In the genomic region with DNA sequence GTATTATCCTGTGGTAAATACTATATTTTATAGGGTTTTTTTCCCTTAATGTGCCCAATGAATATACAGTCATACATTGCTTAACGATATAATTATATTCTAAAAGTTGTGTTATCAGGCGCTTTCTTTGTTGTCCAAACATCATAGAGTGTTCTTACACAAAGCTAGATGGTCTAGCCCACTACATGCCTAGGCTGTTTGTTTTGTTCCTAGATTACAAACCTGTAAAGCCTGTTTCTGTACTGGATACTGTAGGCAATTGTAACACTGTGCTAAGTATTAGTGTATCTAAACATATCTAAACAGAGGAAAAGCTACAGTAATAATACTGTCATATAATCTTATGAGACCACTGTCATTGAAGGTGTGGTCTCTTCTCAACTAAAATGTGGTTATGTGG, we compare ENCODE assay signal across 19 cellular contexts.
"Had no signal": no experiment of that assay in that cellular context is flagged by ENCODE, and none has a peak within 500 bp of the region (broad histone marks: within the 10 kb centered on the region; RNA-seq: fewer than 3 reads in every experiment).

No MANE protein-coding gene starts in this region.

- DNase-seq: activated CD4-positive, CD25-positive, alpha-beta regulatory T cell treated with anti-CD3 and anti-CD28 coated beads, Interleukin-2, amount 50 U/mL, for 72 hours; activated CD8-positive, alpha-beta memory T cell treated with anti-CD3 and anti-CD28 coated beads for 24 hours; activated CD8-positive, alpha-beta memory T cell treated with anti-CD3 and anti-CD28 coated beads, Interleukin-2, amount 50 U/mL, for 48 hours; activated gamma-delta T cell; activated T-cell treated with anti-CD3 and anti-CD28 coated beads, Interleukin-2, amount 50 U/mL, for 72 hours; adrenal gland; effector memory CD4-positive, alpha-beta T cell; foreskin fibroblast; hippocampal formation; left cardiac atrium; right lobe of liver; stimulated activated naive CD4-positive, alpha-beta T cell; SW 1271; T-helper 2 cell had no signal

- H3K36me3 ChIP-seq: adrenal gland, cardiac muscle cell, right lobe of liver had no signal

- ATAC-seq: activated naive CD4-positive, alpha-beta T cell treated with anti-CD3 and anti-CD28 coated beads, Interleukin-2, amount 50 U/mL, for 72 hours; activated T-cell treated with anti-CD3 and anti-CD28 coated beads, Interleukin-2, amount 50 U/mL, for 72 hours; left cardiac atrium; right lobe of liver had no signal

- H3K4me3 ChIP-seq: adrenal gland, cardiac muscle cell, lung, right lobe of liver had no signal

- H3K27ac ChIP-seq: adrenal gland, cardiac muscle cell, right lobe of liver, VCaP had no signal

- FAIRE-seq: islet of Langerhans had no signal

- H3K4me1 ChIP-seq: right lobe of liver had no signal

- H3K9me3 ChIP-seq: adrenal gland, right lobe of liver had no signal

- H3K27me3 ChIP-seq: adrenal gland, cardiac muscle cell, right lobe of liver had no signal
